In genomic region chr9:122158202-122158601, GRCh38 we compare ENCODE assay signal across 8 cellular contexts. TPM values are rescaled to one million over a fixed set of nuclear protein-coding genes. Genes with fewer than 3 reads are reported as not detected.
A peak's percentile ranks its signal among the peaks of the same experiment; 100 is the strongest.
DNase-seq lines count a peak whose midpoint lies in the region; ATAC-seq and TF ChIP-seq lines count a peak whose summit lies in the region.

No MANE protein-coding gene starts in this region.

- POLR2A ChIA-PET in CD4-positive, alpha-beta T cell (lab: Charles Lee), result no interaction called here
- POLR2A ChIA-PET in activated CD4-positive, alpha-beta memory T cell treated with anti-CD3 and anti-CD28 coated beads for 36 hours (lab: Charles Lee), result interaction anchor here (0.7 kb wide), 1 partner anchor 107 kb away, joined by 4 read pairs; the partner anchor contains the start of genes MRRF and RBM18

- peaks cover 6% of the 10 kb centered on the region for H3K9me3 ChIP-seq in CD4-positive, alpha-beta T cell (ENCODE audit: control insufficient read depth, low read length)
- no peaks in the 10 kb centered on the region for H3K9me3 ChIP-seq in gastrocnemius medialis

- no peak overlapping the region for H3K27ac ChIP-seq in CD4-positive, alpha-beta T cell (ENCODE audit: low read depth, low read length)
- peak overlapping the region in 3 of 4 donors; percentile 90 to 97 (median 96) for H3K27ac ChIP-seq in gastrocnemius medialis

- no peaks in the 10 kb centered on the region for H3K36me3 ChIP-seq in gastrocnemius medialis

- in situ Hi-C loops in gastrocnemius medialis (cut with MboI; ENCODE audit: low sequenced_read_pairs in 4 of 4), result no loop called here

- H3K36me3 Mint-ChIP-seq in CD4-positive, alpha-beta T cell (ENCODE audit: low read depth), result peaks cover 16% of the 10 kb centered on the region
- H3K36me3 Mint-ChIP-seq in activated CD4-positive, alpha-beta memory T cell treated with anti-CD3 and anti-CD28 coated beads for 36 hours, result peaks cover 4% of the 10 kb centered on the region

- peak overlapping the region; percentile 6 for H3K27ac Mint-ChIP-seq in CD4-positive, alpha-beta T cell
- H3K27ac Mint-ChIP-seq in activated CD4-positive, alpha-beta memory T cell treated with anti-CD3 and anti-CD28 coated beads for 36 hours, result no peak overlapping the region

- ATAC-seq in CD4-positive, alpha-beta T cell (ENCODE audit: poor library complexity), result peak; percentile 28
- ATAC-seq in gastrocnemius medialis (peak in 1 of 2 donors; percentile 26), HG03097 (IDR thresholded peaks at IDR 0.05; ENCODE audit: low FRiP score, unreplicated experiment) (no peak)

- H3K9me3 Mint-ChIP-seq in CD4-positive, alpha-beta T cell, result peaks cover 6% of the 10 kb centered on the region
- H3K9me3 Mint-ChIP-seq in activated CD4-positive, alpha-beta memory T cell treated with anti-CD3 and anti-CD28 coated beads for 36 hours, result peaks cover 7% of the 10 kb centered on the region

- CTCF ChIA-PET in CD4-positive, alpha-beta T cell (lab: Charles Lee), result interaction anchor here (2.0 kb wide), 1 partner anchor 59 kb away, joined by 7 read pairs; no protein-coding TSS in a partner anchor
- CTCF ChIA-PET in activated CD4-positive, alpha-beta memory T cell treated with anti-CD3 and anti-CD28 coated beads for 36 hours (lab: Charles Lee), result interaction anchor here (0.8 to 2.5 kb wide), 5 partner anchors 10 to 106 kb away, joined by 3 to 12 read pairs (median 6); no protein-coding TSS in a partner anchor

- peaks cover 42 to 43% of the 10 kb centered on the region in 2 donors for H3K4me1 ChIP-seq in gastrocnemius medialis

- no peaks in the 10 kb centered on the region for H3K27me3 ChIP-seq in CD4-positive, alpha-beta T cell (ENCODE audit: control insufficient read depth, insufficient read depth, low read length)
- no peaks in the 10 kb centered on the region for H3K27me3 ChIP-seq in gastrocnemius medialis

- peaks cover 55% of the 10 kb centered on the region for H3K4me1 Mint-ChIP-seq in CD4-positive, alpha-beta T cell (ENCODE audit: low read depth)
- peaks cover 39% of the 10 kb centered on the region for H3K4me1 Mint-ChIP-seq in activated CD4-positive, alpha-beta memory T cell treated with anti-CD3 and anti-CD28 coated beads for 36 hours (ENCODE audit: low read depth)

- H3K4me3 Mint-ChIP-seq in CD4-positive, alpha-beta T cell, result peak overlapping the region; percentile 82
- H3K4me3 Mint-ChIP-seq in activated CD4-positive, alpha-beta memory T cell treated with anti-CD3 and anti-CD28 coated beads for 36 hours, result no peak overlapping the region

- peaks cover 7% of the 10 kb centered on the region for H3K27me3 Mint-ChIP-seq in CD4-positive, alpha-beta T cell
- peaks cover 9% of the 10 kb centered on the region for H3K27me3 Mint-ChIP-seq in activated CD4-positive, alpha-beta memory T cell treated with anti-CD3 and anti-CD28 coated beads for 36 hours

- no peak for TF ChIP-seq CTCF in CD4-positive, alpha-beta T cell (IDR thresholded peaks at IDR 0.05)
- TF ChIP-seq CTCF in GM20000 (IDR thresholded peaks at IDR 0.05; ENCODE audit: extremely low read depth, missing control alignments) (peak; percentile 36), gastrocnemius medialis (IDR thresholded peaks at IDR 0.05 in 4 of 5, conservative IDR thresholded peaks at IDR 0.05 in 1 of 5) (peak in 1 of 5 experiments; percentile 9)

- intact Hi-C loops in CD4-positive, alpha-beta T cell (cut with DNase I, micrococcal nuclease), result loop anchor here in 1 of 2 experiments (2.0 to 5.0 kb wide), 2 partner anchors 61 to 107 kb away; partner anchors contain the start of genes MRRF and RBM18
- intact Hi-C loops in activated CD4-positive, alpha-beta memory T cell treated with anti-CD3 and anti-CD28 coated beads for 36 hours (cut with micrococcal nuclease), result no loop called here
- intact Hi-C loops in gastrocnemius medialis (cut with DNase I; ENCODE audit: low total_unique reads), result loop anchor here (2.0 kb wide), 1 partner anchor 107 kb away; the partner anchor contains the start of genes MRRF and RBM18

- peak overlapping the region in 3 of 4 donors; percentile 89 to 97 (median 90) for H3K4me3 ChIP-seq in gastrocnemius medialis

- no peak for TF ChIP-seq POLR2A in gastrocnemius medialis (IDR thresholded peaks at IDR 0.05)

- DNase-seq in CD4-positive, alpha-beta T cell, result peak in 5 of 10 experiments; percentile 6 to 11 (median 8)
- DNase-seq in GM20000 (ENCODE audit: low spot score) (peak; percentile 33), NCI-H2196 (lab: John Stamatoyannopoulos, UW; ENCODE audit: unreplicated experiment) (peak; percentile 44), fibroblast of gingiva (ENCODE audit: low read depth) (peak; percentile 30), gastrocnemius medialis (peak in 1 of 2 donors; percentile 49), hippocampal formation (lab: John Stamatoyannopoulos, UW) (no peak)
- DNase-seq in activated CD4-positive, alpha-beta memory T cell treated with anti-CD3 and anti-CD28 coated beads for 36 hours, result peak; percentile 43

RNA-seq across cellular contexts. Expression of gene NDUFA8, which starts 1.4 kb away (rescaled TPM):
- total RNA-seq in CD4-positive, alpha-beta T cell, result 1 to 10 TPM; 4.5 to 5.0 TPM
- 10 to 100 TPM; 48.3 to 53.3 TPM for total RNA-seq in activated CD4-positive, alpha-beta memory T cell treated with anti-CD3 and anti-CD28 coated beads for 36 hours
- total RNA-seq in gastrocnemius medialis, result 100 to 1,000 TPM in 1 of 4 donors, 10 to 100 TPM in 3; 51.0 to 114 (median 92.8) TPM

RNA-seq across cellular contexts. Expression of gene MORN5, which starts 1.5 kb away (rescaled TPM):
- total RNA-seq in CD4-positive, alpha-beta T cell, result not detected
- total RNA-seq in activated CD4-positive, alpha-beta memory T cell treated with anti-CD3 and anti-CD28 coated beads for 36 hours, result not detected
- total RNA-seq in gastrocnemius medialis, result not detected

Comparison
In these comparisons a context has a peak if more than half of its experiments do, and no peak if none do; other contexts are left out.
1. DNase-seq: peak in GM20000 (single experiment), NCI-H2196 (single experiment), activated CD4-positive, alpha-beta memory T cell treated with anti-CD3 and anti-CD28 coated beads for 36 hours (single experiment) and fibroblast of gingiva (single experiment); none in hippocampal formation (0 of 2).
2. RNA of gene NDUFA8, which starts 1.4 kb away (total RNA-seq): 51.0 to 114 TPM in gastrocnemius medialis and 48.3 to 53.3 TPM in activated CD4-positive, alpha-beta memory T cell treated with anti-CD3 and anti-CD28 coated beads for 36 hours; 4.5 to 5.0 TPM in CD4-positive, alpha-beta T cell; every median in the first group is over 4 times any median in the second.